ENCODE assay signal across 17 cellular contexts in genomic region chr9:37919956-37920335, GRCh38. TPM values are rescaled to one million over a fixed set of nuclear protein-coding genes. Genes with fewer than 3 reads are reported as not detected.
DNase-seq lines count a peak whose midpoint lies in the region; TF ChIP-seq lines count a peak whose summit lies in the region.
"Had no signal": no experiment of that assay in that cellular context is flagged by ENCODE, and none has a peak within 500 bp of the region (broad histone marks: within the 10 kb centered on the region; RNA-seq: fewer than 3 reads in every experiment).

No MANE protein-coding gene starts in this region.

- no peaks in the 10 kb centered on the region for H3K9me2 ChIP-seq in OCI-LY7 (ENCODE audit: insufficient read depth, low read length)

- POLR2A ChIA-PET in OCI-LY7 (lab: Charles Lee), result no interaction called here

- H3K4me3 ChIP-seq in HUES48 (ENCODE audit: low read depth, low read length) (no peak overlapping the region), OCI-LY7 (ENCODE audit: low read depth, low read length, poor library complexity, severe bottlenecking) (no peak overlapping the region)
- H3K4me3 ChIP-seq: BLaER1 treated with 17β-estradiol and CSF1 and Interleukin-3, amounts not matched to agents 10 nM and 100 nM; Peyer's patch; SK-N-MC had no signal

- CTCF ChIA-PET in OCI-LY7 (lab: Charles Lee; ENCODE audit: unreplicated experiment), result no interaction called here

- H3K79me2 ChIP-seq in OCI-LY7 (ENCODE audit: insufficient read depth, low read depth, low read length), result no peaks in the 10 kb centered on the region

- DNase-seq in OCI-LY7 (ENCODE audit: low spot score) (no peak), glutamatergic neuron (no peak), posterior vena cava (ENCODE audit: low spot score) (peak; percentile 76), AG08396 (ENCODE audit: low spot score) (no peak), inferior parietal cortex (ENCODE audit: extremely low spot score) (no peak)
- DNase-seq in NK-92 treated with Interleukin-12 subunit alpha and Interleukin-12 subunit beta, amount 100 ng/mL, for 24 hours (lab: John Stamatoyannopoulos, UW), result no peak
- DNase-seq: AML-193; CD4-positive, alpha-beta T cell; IMR-90; NCI-H2029 treated with DMSO at 0.1 percent for 48 hours; NCI-H446 treated with DMSO at 0.1 percent for 48 hours; SIG-M5 had no signal

- no peak for TF ChIP-seq CTCF in OCI-LY7 (conservative IDR thresholded peaks at IDR 0.05; ENCODE audit: low read length)
- TF ChIP-seq CTCF in glutamatergic neuron (IDR thresholded peaks at IDR 0.05; ENCODE audit: partially characterized antibody, unreplicated experiment), result no peak

- H3K27ac ChIP-seq in HUES48 (ENCODE audit: low read depth, low read length), result peak overlapping the region; percentile 46
- no peak overlapping the region for H3K27ac ChIP-seq in OCI-LY7 (ENCODE audit: low read depth, low read length, poor library complexity, severe bottlenecking)
- H3K27ac ChIP-seq: BLaER1 treated with 17β-estradiol and CSF1 and Interleukin-3, amounts not matched to agents 10 nM and 100 nM; KMS-11; Peyer's patch; SK-N-MC had no signal

- BruUV-seq in OCI-LY7 (replicated peaks; lab: Mats Ljungman, UMichigan), result no TSS peak

- no peak overlapping the region for H3K4me3 Mint-ChIP-seq in glutamatergic neuron (ENCODE audit: unreplicated experiment)
- H3K4me3 Mint-ChIP-seq: CD4-positive, alpha-beta T cell had no signal

- peaks cover 45% of the 10 kb centered on the region for H3K4me1 Mint-ChIP-seq in glutamatergic neuron (ENCODE audit: low read depth, unreplicated experiment)

- H3K4me1 ChIP-seq in HUES48 (ENCODE audit: control insufficient read depth, insufficient read depth, low read length), result peaks cover 16% of the 10 kb centered on the region
- H3K4me1 ChIP-seq in OCI-LY7 (ENCODE audit: insufficient read depth, low read length, poor library complexity, severe bottlenecking), result no peaks in the 10 kb centered on the region
- H3K4me1 ChIP-seq: Peyer's patch had no signal

- no peaks in the 10 kb centered on the region for H3K9me3 ChIP-seq in HUES48 (ENCODE audit: control insufficient read depth, insufficient read depth, low read length)
- no peaks in the 10 kb centered on the region for H3K9me3 ChIP-seq in OCI-LY7 (ENCODE audit: low read length)
- H3K9me3 ChIP-seq: BLaER1 treated with 17β-estradiol and CSF1 and Interleukin-3, amounts not matched to agents 10 nM and 100 nM; Peyer's patch had no signal

- intact Hi-C loops in OCI-LY7 (cut with micrococcal nuclease; ENCODE audit: unreplicated experiment), result loop anchor here (10.0 kb wide), 1 partner anchor 345 kb away; no protein-coding TSS in a partner anchor
- intact Hi-C loops in posterior vena cava (cut with DNase I), result loop anchor here (5.0 to 10.0 kb wide), 3 partner anchors 147 to 235 kb away; partner anchors contain the start of gene SHB (in 1 of the 2)

- H3K36me3 ChIP-seq in HUES48 (ENCODE audit: control insufficient read depth, insufficient read depth, low read length) (0 out of 2 replicates have a peak, but pooled peaks cover 6% of the 10 kb centered on the region), OCI-LY7 (ENCODE audit: insufficient read depth, low read length) (no peaks in the 10 kb centered on the region)
- H3K36me3 ChIP-seq: BLaER1 treated with 17β-estradiol and CSF1 and Interleukin-3, amounts not matched to agents 10 nM and 100 nM had no signal

- peak overlapping the region; percentile 44; the same call in 1 of the 2 replicates for H2AFZ ChIP-seq in OCI-LY7 (ENCODE audit: low read length)

- no peak overlapping the region for H3K4me2 ChIP-seq in OCI-LY7 (ENCODE audit: low read length)
- H3K4me2 ChIP-seq: BLaER1 treated with 17β-estradiol and CSF1 and Interleukin-3, amounts not matched to agents 10 nM and 100 nM; KMS-11 had no signal

- H3K36me3 Mint-ChIP-seq in glutamatergic neuron (ENCODE audit: unreplicated experiment), result peaks cover 5% of the 10 kb centered on the region

- peaks cover 17% of the 10 kb centered on the region for H3K9me3 Mint-ChIP-seq in glutamatergic neuron (ENCODE audit: unreplicated experiment)
- H3K9me3 Mint-ChIP-seq: CD4-positive, alpha-beta T cell had no signal

- peaks cover 10% of the 10 kb centered on the region for H3K27me3 Mint-ChIP-seq in glutamatergic neuron (ENCODE audit: unreplicated experiment)
- H3K27me3 Mint-ChIP-seq: CD4-positive, alpha-beta T cell had no signal

- no peaks in the 10 kb centered on the region for H4K20me1 ChIP-seq in OCI-LY7 (ENCODE audit: insufficient read depth, low read length)

- no peaks in the 10 kb centered on the region for H3K27me3 ChIP-seq in HUES48 (ENCODE audit: control insufficient read depth, insufficient read depth, low read length)
- H3K27me3 ChIP-seq: BLaER1 treated with 17β-estradiol and CSF1 and Interleukin-3, amounts not matched to agents 10 nM and 100 nM; Peyer's patch had no signal

- peak overlapping the region; percentile 72 for H3K27ac Mint-ChIP-seq in glutamatergic neuron (ENCODE audit: unreplicated experiment)
- H3K27ac Mint-ChIP-seq: CD4-positive, alpha-beta T cell had no signal

- no peak overlapping the region for H3K9ac ChIP-seq in HUES48 (ENCODE audit: low read depth, low read length)
- H3K9ac ChIP-seq: BLaER1 treated with 17β-estradiol and CSF1 and Interleukin-3, amounts not matched to agents 10 nM and 100 nM; KMS-11 had no signal

RNA-seq across cellular contexts. Expression of gene SLC25A51, which starts 16.0 kb away (rescaled TPM):
- total RNA-seq in OCI-LY7 (2014; rRNA removed; shearing (Covaris generic)), result 20.1 and 31.8 TPM in 2 replicates
- total RNA-seq in OCI-LY7 (2022), result 32.4 and 34.3 TPM in 2 replicates
- 48.6 TPM for total RNA-seq in glutamatergic neuron (ENCODE audit: unreplicated experiment)
- total RNA-seq in posterior vena cava, result 10 to 100 TPM; 28.1 to 28.6 TPM
